8 cellular contexts compared by ENCODE assay signal in the genomic region with DNA sequence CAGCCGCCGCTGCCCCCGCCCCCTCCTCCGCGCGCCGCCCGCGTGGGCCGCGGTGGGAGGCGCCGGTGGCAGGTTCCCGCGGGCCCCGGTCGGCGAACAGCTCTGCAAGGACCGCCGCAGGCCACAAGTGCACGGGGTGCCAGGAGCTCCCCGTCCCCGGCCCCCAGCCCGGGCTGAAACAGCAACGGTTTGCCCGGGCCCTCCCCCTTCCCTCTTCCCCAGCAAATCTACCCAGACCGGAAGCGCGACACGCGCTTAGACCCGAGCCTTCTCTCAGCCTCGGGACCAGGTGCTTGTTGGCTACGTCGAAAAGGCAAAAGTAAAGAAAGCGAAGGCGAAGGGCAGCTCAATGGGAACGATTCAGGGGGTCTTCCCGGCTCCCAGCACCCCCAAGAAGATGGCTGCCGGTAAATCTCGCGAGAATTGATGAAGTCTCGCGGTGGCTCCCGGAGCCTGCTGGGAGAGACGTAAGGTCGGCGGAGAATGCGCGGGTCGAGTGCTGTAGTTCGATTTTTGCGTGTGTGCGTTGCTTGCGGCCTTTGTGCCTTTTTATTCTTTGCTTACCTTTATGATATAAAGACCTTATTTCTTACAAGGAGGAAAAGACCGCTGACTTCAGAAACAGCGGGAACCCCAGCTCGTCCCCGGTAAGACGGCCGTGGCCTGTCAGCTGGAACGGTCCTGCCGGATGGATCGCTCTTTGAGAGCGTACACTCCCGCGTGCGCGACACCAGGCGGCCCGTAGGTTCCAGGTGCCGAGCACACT. TPM values are rescaled to one million over a fixed set of nuclear protein-coding genes. Genes with fewer than 3 reads are reported as not detected.
DNase-seq lines count a peak whose midpoint lies in the region; ATAC-seq and TF ChIP-seq lines count a peak whose summit lies in the region.

A gene with protein sequence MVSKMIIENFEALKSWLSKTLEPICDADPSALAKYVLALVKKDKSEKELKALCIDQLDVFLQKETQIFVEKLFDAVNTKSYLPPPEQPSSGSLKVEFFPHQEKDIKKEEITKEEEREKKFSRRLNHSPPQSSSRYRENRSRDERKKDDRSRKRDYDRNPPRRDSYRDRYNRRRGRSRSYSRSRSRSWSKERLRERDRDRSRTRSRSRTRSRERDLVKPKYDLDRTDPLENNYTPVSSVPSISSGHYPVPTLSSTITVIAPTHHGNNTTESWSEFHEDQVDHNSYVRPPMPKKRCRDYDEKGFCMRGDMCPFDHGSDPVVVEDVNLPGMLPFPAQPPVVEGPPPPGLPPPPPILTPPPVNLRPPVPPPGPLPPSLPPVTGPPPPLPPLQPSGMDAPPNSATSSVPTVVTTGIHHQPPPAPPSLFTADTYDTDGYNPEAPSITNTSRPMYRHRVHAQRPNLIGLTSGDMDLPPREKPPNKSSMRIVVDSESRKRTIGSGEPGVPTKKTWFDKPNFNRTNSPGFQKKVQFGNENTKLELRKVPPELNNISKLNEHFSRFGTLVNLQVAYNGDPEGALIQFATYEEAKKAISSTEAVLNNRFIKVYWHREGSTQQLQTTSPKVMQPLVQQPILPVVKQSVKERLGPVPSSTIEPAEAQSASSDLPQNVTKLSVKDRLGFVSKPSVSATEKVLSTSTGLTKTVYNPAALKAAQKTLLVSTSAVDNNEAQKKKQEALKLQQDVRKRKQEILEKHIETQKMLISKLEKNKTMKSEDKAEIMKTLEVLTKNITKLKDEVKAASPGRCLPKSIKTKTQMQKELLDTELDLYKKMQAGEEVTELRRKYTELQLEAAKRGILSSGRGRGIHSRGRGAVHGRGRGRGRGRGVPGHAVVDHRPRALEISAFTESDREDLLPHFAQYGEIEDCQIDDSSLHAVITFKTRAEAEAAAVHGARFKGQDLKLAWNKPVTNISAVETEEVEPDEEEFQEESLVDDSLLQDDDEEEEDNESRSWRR (minus strand): TSS at position 425 of the 766 bp plus-strand sequence. CDS start 481 bp downstream, outside the sequence.

- DNase-seq in AG04450 (ENCODE audit: low read depth, low spot score) (peak; percentile 89), NCI-H226 (peak; percentile 90), activated B cell treated with CpG ODN at 0.5 μM for 24 hours (peak; percentile 84), caudate nucleus (lab: John Stamatoyannopoulos, UW) (peak in 60 of 61 donors; percentile 14 to 92 (median 81)), iris pigment epithelial cell (ENCODE audit: low read depth) (peak; percentile 93)
- peak; percentile 90 for DNase-seq in stimulated activated CD4-positive, alpha-beta T cell treated with anti-CD3 and anti-CD28 coated beads, Interleukin-12 subunit alpha, Interleukin-12 subunit beta, amount 100 ng/mL, for 4 hours

- intact Hi-C loops in activated B cell treated with CpG ODN at 0.5 μM for 24 hours (cut with micrococcal nuclease) = loop anchor here (1.0 to 10.0 kb wide), 9 partner anchors 12 to 1901 kb away; partner anchors contain the start of genes NDFIP2, OBI1 and SLAIN1

- TF ChIP-seq CTCF in AG04450 (IDR thresholded peaks at IDR 0.05; ENCODE audit: low read depth, low read length) (no peak; the same call in 1 of the 2 replicates), activated B cell treated with CpG ODN at 0.5 μM for 24 hours (IDR thresholded peaks at IDR 0.05) (no peak)

- POLR2A ChIA-PET in AG04450 (lab: Yijun Ruan, JAX) = interaction anchor here (1.0 to 1.4 kb wide), 3 partner anchors 8 to 79 kb away, joined by 4 to 10 read pairs (median 5); partner anchors contain the start of gene NDFIP2
- POLR2A ChIA-PET in activated B cell treated with CpG ODN at 0.5 μM for 24 hours (lab: Charles Lee) = interaction anchor here (0.5 to 2.5 kb wide), 11 partner anchors 8 to 93 kb away, joined by 3 to 29 read pairs (median 7); partner anchors contain the start of gene NDFIP2

- H3K36me3 Mint-ChIP-seq in activated B cell treated with CpG ODN at 0.5 μM for 24 hours (ENCODE audit: low read depth) = peaks cover 11% of the 10 kb centered on the region

- ATAC-seq in GM18909 (IDR thresholded peaks at IDR 0.05; ENCODE audit: poor library complexity, unreplicated experiment) = peak; percentile 84
- peak; percentile 83 for ATAC-seq in HG03175 (IDR thresholded peaks at IDR 0.05; ENCODE audit: unreplicated experiment)
- peak; percentile 88 for ATAC-seq in activated B cell treated with CpG ODN at 0.5 μM for 24 hours (ENCODE audit: low read depth)

- H3K27me3 ChIP-seq in AG04450 (ENCODE audit: control insufficient read depth, insufficient read depth, low read length) = no peaks in the 10 kb centered on the region

- CTCF ChIA-PET in AG04450 (lab: Charles Lee) = interaction anchor here (0.6 to 3.4 kb wide), 8 partner anchors 15 to 936 kb away, joined by 3 to 25 read pairs (median 4); no protein-coding TSS in a partner anchor
- CTCF ChIA-PET in activated B cell treated with CpG ODN at 0.5 μM for 24 hours (lab: Charles Lee) = interaction anchor here (2.5 kb wide), 1 partner anchor 15 kb away, joined by 7 read pairs; no protein-coding TSS in a partner anchor

- no peaks in the 10 kb centered on the region for H3K9me3 ChIP-seq in AG04450 (ENCODE audit: control insufficient read depth, insufficient read depth, low read length)

- H3K27ac ChIP-seq in AG04450 (ENCODE audit: low read depth, low read length) (peak within 1 kb of the TSS; percentile 82), caudate nucleus (ENCODE audit: low read depth, low read length) (peak within 1 kb of the TSS; percentile 94)

- peak within 1 kb of the TSS; percentile 97 for H3K27ac Mint-ChIP-seq in activated B cell treated with CpG ODN at 0.5 μM for 24 hours

- peaks cover 15% of the 10 kb centered on the region for H3K4me1 Mint-ChIP-seq in activated B cell treated with CpG ODN at 0.5 μM for 24 hours

- no peak within 1 kb of the TSS for H3K4me3 Mint-ChIP-seq in activated B cell treated with CpG ODN at 0.5 μM for 24 hours

- peak within 1 kb of the TSS; percentile 92 for H3K4me3 ChIP-seq in AG04450 (ENCODE audit: low read depth, low read length)

- no peaks in the 10 kb centered on the region for H3K27me3 Mint-ChIP-seq in activated B cell treated with CpG ODN at 0.5 μM for 24 hours

- H3K9me3 Mint-ChIP-seq in activated B cell treated with CpG ODN at 0.5 μM for 24 hours = no peaks in the 10 kb centered on the region

RNA-seq across cellular contexts. Expression of the gene that starts here (rescaled TPM):
- 20.8 and 29.1 TPM in 2 replicates for polyA plus RNA-seq in AG04450 (2011; rRNA removed)
- 19.9 and 26.0 TPM in 2 replicates for polyA minus RNA-seq in AG04450 (2011; rRNA and poly(A)+ RNA removed)
- total RNA-seq in activated B cell treated with CpG ODN at 0.5 μM for 24 hours = 73.5 and 92.9 TPM in 2 replicates

Comparison
In these comparisons a context has a peak if more than half of its experiments do, and no peak if none do; other contexts are left out.
1. Peak in every context shown above with its lines: DNase-seq, ATAC-seq, H3K4me3 ChIP-seq and H3K27ac ChIP-seq.